ENCODE assay signal across 13 cellular contexts in the genomic region with DNA sequence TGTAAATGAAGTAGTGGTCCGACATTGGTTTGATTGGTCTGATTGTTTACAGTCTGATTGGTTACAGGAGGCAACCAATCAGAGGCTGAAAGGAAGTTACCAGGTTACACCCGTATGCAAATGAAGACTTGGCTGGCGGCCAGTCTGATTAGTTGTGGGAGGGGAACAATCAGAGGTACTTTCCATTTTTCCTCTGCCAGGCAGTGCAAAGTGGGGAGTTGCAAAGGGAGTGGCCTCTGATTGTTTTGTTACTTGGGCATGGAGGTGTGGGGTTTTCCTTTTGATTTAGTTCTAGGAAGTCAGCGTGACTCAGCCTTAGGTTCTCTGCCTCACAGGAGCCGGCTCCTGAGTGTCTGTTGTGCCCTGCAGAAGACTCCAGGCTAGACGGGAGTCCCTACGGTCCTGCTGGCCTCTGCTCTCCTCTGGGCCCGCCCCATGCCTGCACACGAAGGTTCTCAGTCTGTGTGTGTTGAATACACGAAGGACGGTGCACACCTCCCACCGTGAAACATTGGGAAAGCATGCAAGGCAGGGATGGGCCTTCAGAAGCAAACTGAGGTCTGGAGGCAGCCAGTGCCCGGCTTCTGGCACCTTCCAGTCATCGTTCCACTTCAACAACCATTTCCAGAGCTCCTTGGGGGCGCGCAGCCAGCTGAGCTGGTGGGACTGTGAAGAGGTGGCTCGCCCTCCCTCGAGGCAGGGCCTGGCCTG. TPM values are rescaled to one million over a fixed set of nuclear protein-coding genes. Genes with fewer than 3 reads are reported as not detected.
DNase-seq lines count a peak whose midpoint lies in the region; ATAC-seq and TF ChIP-seq lines count a peak whose summit lies in the region.
"Had no signal": no experiment of that assay in that cellular context is flagged by ENCODE, and none has a peak within 500 bp of the region (broad histone marks: within the 10 kb centered on the region; RNA-seq: fewer than 3 reads in every experiment).

No MANE protein-coding gene starts in this region.

- H3K27me3 ChIP-seq in esophagus (ENCODE audit: control insufficient read depth in 1 of 2, insufficient read depth in 2 of 2, low read length in 2 of 2), result no peaks in the 10 kb centered on the region
- no peaks in the 10 kb centered on the region for H3K27me3 ChIP-seq in testis

- H3K9me3 ChIP-seq in esophagus (ENCODE audit: control insufficient read depth in 2 of 2, insufficient read depth in 1 of 2, low read depth in 1 of 2, low read length in 1 of 2), result no peaks in the 10 kb centered on the region
- H3K9me3 ChIP-seq in testis, result no peaks in the 10 kb centered on the region

- no peak for TF ChIP-seq POLR2A in testis (IDR thresholded peaks at IDR 0.05)

- H3K36me3 Mint-ChIP-seq in activated naive CD4-positive, alpha-beta T cell treated with anti-CD3 and anti-CD28 coated beads, Interleukin-2, amount 50 U/mL, for 72 hours, result peaks cover 4 to 5% of the 10 kb centered on the region in 2 donors
- H3K36me3 Mint-ChIP-seq: CD4-positive, CD25-positive, alpha-beta regulatory T cell had no signal

- peaks cover 6 to 16% of the 10 kb centered on the region in 2 donors for H3K4me1 ChIP-seq in esophagus (ENCODE audit: control insufficient read depth in 2 of 2, insufficient read depth in 2 of 2, low read length in 1 of 2)
- H3K4me1 ChIP-seq in testis, result no peaks in the 10 kb centered on the region

- H3K4me3 ChIP-seq in esophagus (ENCODE audit: low read depth in 1 of 2, low read length in 2 of 2) (no peak overlapping the region), testis (no peak overlapping the region)

- H3K27ac Mint-ChIP-seq in activated naive CD4-positive, alpha-beta T cell treated with anti-CD3 and anti-CD28 coated beads, Interleukin-2, amount 50 U/mL, for 72 hours, result peak overlapping the region in 1 of 2 donors; percentile 44
- H3K27ac Mint-ChIP-seq: CD4-positive, CD25-positive, alpha-beta regulatory T cell had no signal

- peak; percentile 55 to 86 for ATAC-seq in activated naive CD4-positive, alpha-beta T cell treated with anti-CD3 and anti-CD28 coated beads, Interleukin-2, amount 50 U/mL, for 72 hours

- H3K36me3 ChIP-seq in esophagus (ENCODE audit: control insufficient read depth in 2 of 2, insufficient read depth in 2 of 2, low read length in 1 of 2) (no peaks in the 10 kb centered on the region), testis (ENCODE audit: low read depth, missing control alignments) (no peaks in the 10 kb centered on the region)

- 50 to 58% methylated on average over 18 of the region's 18 CpGs for WGBS in esophagus, 2 donors
- WGBS in testis, 2 donors, result 79 to 82% methylated on average over 18 of the region's 18 CpGs

- peak in 1 of 2 donors; percentile 54 for DNase-seq in activated naive CD4-positive, alpha-beta T cell treated with anti-CD3 and anti-CD28 coated beads, Interleukin-2, amount 50 U/mL, for 72 hours (ENCODE audit: low spot score in 2 of 2)
- DNase-seq in activated naive CD4-positive, alpha-beta T cell (lab: John Stamatoyannopoulos, UW), result no peak
- peak; percentile 92 for DNase-seq in NCI-H748 (lab: John Stamatoyannopoulos, UW; ENCODE audit: unreplicated experiment)
- peak; percentile 31 for DNase-seq in testis
- DNase-seq in NCI-H2107 treated with DMSO at 0.1 percent for 48 hours (lab: John Stamatoyannopoulos, UW; ENCODE audit: unreplicated experiment), result no peak
- DNase-seq in GM19238 (ENCODE audit: insufficient read length, low spot score), result no peak
- no peak for DNase-seq in NOMO-1 treated with DMSO at 0.1 percent for 48 hours (lab: John Stamatoyannopoulos, UW; ENCODE audit: unreplicated experiment)
- DNase-seq: kidney, occipital lobe had no signal

- no peak for TF ChIP-seq CTCF in testis (IDR thresholded peaks at IDR 0.05)

- intact Hi-C loops in testis (cut with DNase I; ENCODE audit: low total_unique reads), result no loop called here

- peaks cover 0 to 3% of the 10 kb centered on the region in 2 donors for H3K9me3 Mint-ChIP-seq in activated naive CD4-positive, alpha-beta T cell treated with anti-CD3 and anti-CD28 coated beads, Interleukin-2, amount 50 U/mL, for 72 hours

- H3K27ac ChIP-seq in esophagus (ENCODE audit: low read depth in 2 of 2, low read length in 1 of 2) (peak overlapping the region; percentile 55 to 69), testis (no peak overlapping the region)
- H3K27ac ChIP-seq: KMS-11 had no signal

RNA-seq across cellular contexts. Expression of gene OLFM1, which starts 43.0 kb away (rescaled TPM):
- total RNA-seq in activated naive CD4-positive, alpha-beta T cell treated with anti-CD3 and anti-CD28 coated beads, Interleukin-2, amount 50 U/mL, for 72 hours, result not detected
- polyA plus RNA-seq in esophagus, result 1 to 10 TPM; 2.3 to 4.8 TPM
- total RNA-seq in testis, result 10 to 100 TPM; 13.9 to 24.4 TPM
- polyA plus RNA-seq in testis (ENCODE audit: insufficient read depth, low read depth, low replicate concordance), result 16.0 TPM
- total RNA-seq: CD4-positive, CD25-positive, alpha-beta regulatory T cell; epithelial cell of proximal tubule had no signal
- polyA plus RNA-seq: CD4-positive, CD25-positive, alpha-beta regulatory T cell had no signal

Comparison
In these comparisons a context has a peak if more than half of its experiments do, and no peak if none do; other contexts are left out.
1. DNase-seq: peak in NCI-H748 (single experiment) and testis (single experiment); none in activated naive CD4-positive, alpha-beta T cell (0 of 4), NCI-H2107 treated with DMSO at 0.1 percent for 48 hours (single experiment), GM19238 (single experiment) and NOMO-1 treated with DMSO at 0.1 percent for 48 hours (single experiment).
2. H3K27ac ChIP-seq: peak in esophagus (2 of 2); none in testis (0 of 2).
3. RNA of gene OLFM1, which starts 43.0 kb away (total RNA-seq): 13.9 to 24.4 TPM in testis; not detected in activated naive CD4-positive, alpha-beta T cell treated with anti-CD3 and anti-CD28 coated beads, Interleukin-2, amount 50 U/mL, for 72 hours; every median in the first group is over 10 times any median in the second.